In the genomic region with DNA sequence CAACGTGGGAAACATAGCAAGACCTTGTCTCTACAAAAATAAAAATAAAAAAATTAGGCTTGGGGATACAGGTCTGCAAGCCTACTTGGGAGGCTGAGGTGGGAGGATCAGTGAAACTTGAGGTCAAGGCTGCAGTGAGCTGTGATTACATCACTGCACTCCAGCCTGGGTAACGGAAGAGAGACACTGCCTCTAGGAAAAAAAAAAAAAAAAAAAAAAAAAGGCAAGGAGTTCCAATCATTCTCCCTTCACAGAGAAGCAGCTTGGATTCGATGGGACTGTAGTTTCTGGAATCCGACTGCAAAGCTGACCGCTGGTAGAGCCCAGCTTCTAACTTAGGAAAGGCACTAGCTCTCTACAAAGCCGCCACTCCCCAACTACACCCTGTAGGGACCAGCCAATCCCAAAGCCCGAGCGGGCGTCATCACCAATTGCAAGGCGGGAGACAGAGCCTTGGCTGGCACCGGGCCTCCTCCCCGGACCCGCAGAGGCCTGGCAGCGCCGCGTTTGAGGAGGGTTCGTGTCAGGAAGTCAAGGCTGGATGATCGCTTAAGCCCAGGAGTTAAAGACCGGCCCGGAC, we compare ENCODE assay signal across 8 cellular contexts. TPM values are rescaled to one million over a fixed set of nuclear protein-coding genes. Genes with fewer than 3 reads are reported as not detected.
DNase-seq lines count a peak whose midpoint lies in the region; ATAC-seq and TF ChIP-seq lines count a peak whose summit lies in the region.

No MANE protein-coding gene starts in this region.

- peaks cover 32 to 38% of the 10 kb centered on the region in 2 donors for H3K4me1 Mint-ChIP-seq in natural killer cell treated with Interleukin-12 subunit alpha and Interleukin-12 subunit beta and Interleukin-15 and Interleukin-18, amount 100 ng/mL, for 72 hours (ENCODE audit: low read depth in 2 of 2)
- peaks cover 41% of the 10 kb centered on the region for H3K4me1 Mint-ChIP-seq in stimulated activated naive CD8-positive, alpha-beta T cell treated with anti-CD3 and anti-CD28 coated beads, Interleukin-15, Interleukin-2, amounts not matched to agents 100 ng/mL and 50 ng/mL, for 24 hours (ENCODE audit: low read depth)

- ATAC-seq in GM21737 (IDR thresholded peaks at IDR 0.05; ENCODE audit: unreplicated experiment): peak; percentile 57
- peak; percentile 90 to 91 for ATAC-seq in natural killer cell treated with Interleukin-12 subunit alpha and Interleukin-12 subunit beta and Interleukin-15 and Interleukin-18, amount 100 ng/mL, for 72 hours

- no peaks in the 10 kb centered on the region for H3K9me3 Mint-ChIP-seq in natural killer cell treated with Interleukin-12 subunit alpha and Interleukin-12 subunit beta and Interleukin-15 and Interleukin-18, amount 100 ng/mL, for 72 hours
- no peaks in the 10 kb centered on the region for H3K9me3 Mint-ChIP-seq in stimulated activated naive CD8-positive, alpha-beta T cell treated with anti-CD3 and anti-CD28 coated beads, Interleukin-15, Interleukin-2, amounts not matched to agents 100 ng/mL and 50 ng/mL, for 24 hours

- TF ChIP-seq CTCF in fibroblast of pulmonary artery (IDR thresholded peaks at IDR 0.05; ENCODE audit: low read length, missing control alignments): no peak

- H3K4me3 Mint-ChIP-seq in natural killer cell treated with Interleukin-12 subunit alpha and Interleukin-12 subunit beta and Interleukin-15 and Interleukin-18, amount 100 ng/mL, for 72 hours: peak overlapping the region; percentile 99
- peak overlapping the region; percentile 98 for H3K4me3 Mint-ChIP-seq in stimulated activated naive CD8-positive, alpha-beta T cell treated with anti-CD3 and anti-CD28 coated beads, Interleukin-15, Interleukin-2, amounts not matched to agents 100 ng/mL and 50 ng/mL, for 24 hours

- no peaks in the 10 kb centered on the region for H3K27me3 Mint-ChIP-seq in natural killer cell treated with Interleukin-12 subunit alpha and Interleukin-12 subunit beta and Interleukin-15 and Interleukin-18, amount 100 ng/mL, for 72 hours
- H3K27me3 Mint-ChIP-seq in stimulated activated naive CD8-positive, alpha-beta T cell treated with anti-CD3 and anti-CD28 coated beads, Interleukin-15, Interleukin-2, amounts not matched to agents 100 ng/mL and 50 ng/mL, for 24 hours: no peaks in the 10 kb centered on the region

- H3K36me3 Mint-ChIP-seq in natural killer cell treated with Interleukin-12 subunit alpha and Interleukin-12 subunit beta and Interleukin-15 and Interleukin-18, amount 100 ng/mL, for 72 hours: peaks cover 13% of the 10 kb centered on the region
- peaks cover 30% of the 10 kb centered on the region for H3K36me3 Mint-ChIP-seq in stimulated activated naive CD8-positive, alpha-beta T cell treated with anti-CD3 and anti-CD28 coated beads, Interleukin-15, Interleukin-2, amounts not matched to agents 100 ng/mL and 50 ng/mL, for 24 hours (ENCODE audit: low read depth)

- DNase-seq in DMS53 (lab: John Stamatoyannopoulos, UW) (peak; percentile 95), KG1 (lab: John Stamatoyannopoulos, UW) (peak; percentile 46), RPMI8226 (peak; percentile 97), fibroblast of pulmonary artery (ENCODE audit: low read depth) (peak; percentile 80)
- DNase-seq in activated T-helper 9 cell treated with anti-CD3 and anti-CD28 coated beads, Interleukin-2, amount 50 U/mL, for 16 hours (ENCODE audit: low read depth): peak; percentile 72
- DNase-seq in natural killer cell treated with Interleukin-12 subunit alpha and Interleukin-12 subunit beta and Interleukin-15 and Interleukin-18, amount 100 ng/mL, for 72 hours (ENCODE audit: low spot score): peak; percentile 91

- peak overlapping the region; percentile 85 to 96 for H3K27ac Mint-ChIP-seq in natural killer cell treated with Interleukin-12 subunit alpha and Interleukin-12 subunit beta and Interleukin-15 and Interleukin-18, amount 100 ng/mL, for 72 hours
- peak overlapping the region; percentile 100 for H3K27ac Mint-ChIP-seq in stimulated activated naive CD8-positive, alpha-beta T cell treated with anti-CD3 and anti-CD28 coated beads, Interleukin-15, Interleukin-2, amounts not matched to agents 100 ng/mL and 50 ng/mL, for 24 hours

- H3K4me3 ChIP-seq in fibroblast of pulmonary artery (replicated peaks; ENCODE audit: low read depth, low read length): peak overlapping the region; percentile 73

RNA-seq across cellular contexts. Expression of gene DDB2, which starts 0.7 kb away (rescaled TPM):
- total RNA-seq in natural killer cell treated with Interleukin-12 subunit alpha and Interleukin-12 subunit beta and Interleukin-15 and Interleukin-18, amount 100 ng/mL, for 72 hours: 10 to 100 TPM; 47.9 to 71.7 TPM

RNA-seq across cellular contexts. Expression of gene PACSIN3, which starts 27.8 kb away (rescaled TPM):
- 1 to 10 TPM; 1.1 to 4.0 TPM for total RNA-seq in natural killer cell treated with Interleukin-12 subunit alpha and Interleukin-12 subunit beta and Interleukin-15 and Interleukin-18, amount 100 ng/mL, for 72 hours

RNA-seq across cellular contexts. Expression of gene ACP2, which starts 34.5 kb away (rescaled TPM):
- total RNA-seq in natural killer cell treated with Interleukin-12 subunit alpha and Interleukin-12 subunit beta and Interleukin-15 and Interleukin-18, amount 100 ng/mL, for 72 hours: 10 to 100 TPM; 27.3 to 33.3 TPM

RNA-seq across cellular contexts. Expression of gene ARFGAP2, which starts 37.4 kb away (rescaled TPM):
- total RNA-seq in natural killer cell treated with Interleukin-12 subunit alpha and Interleukin-12 subunit beta and Interleukin-15 and Interleukin-18, amount 100 ng/mL, for 72 hours: 100 to 1,000 TPM; 117 to 151 TPM

RNA-seq across cellular contexts. Expression of gene NR1H3, which starts 43.7 kb away (rescaled TPM):
- 1 to 10 TPM; 6.3 to 8.9 TPM for total RNA-seq in natural killer cell treated with Interleukin-12 subunit alpha and Interleukin-12 subunit beta and Interleukin-15 and Interleukin-18, amount 100 ng/mL, for 72 hours

Comparison
In these comparisons a context has a peak if more than half of its experiments do, and no peak if none do; other contexts are left out.
1. Peak in every context shown above with its lines: DNase-seq, ATAC-seq and H3K4me3 ChIP-seq.
2. DNase-seq: peak in every context shown above with its lines; median percentile 97 in RPMI8226; 95 in DMS53; 91 in natural killer cell treated with Interleukin-12 subunit alpha and Interleukin-12 subunit beta and Interleukin-15 and Interleukin-18, amount 100 ng/mL, for 72 hours; 80 in fibroblast of pulmonary artery; 72 in activated T-helper 9 cell treated with anti-CD3 and anti-CD28 coated beads, Interleukin-2, amount 50 U/mL, for 16 hours; 46 in KG1.